10 cellular contexts compared by ENCODE assay signal in genomic region chr11:12085371-12086251, GRCh38. TPM values are rescaled to one million over a fixed set of nuclear protein-coding genes. Genes with fewer than 3 reads are reported as not detected.
DNase-seq lines count a peak whose midpoint lies in the region; ATAC-seq and TF ChIP-seq lines count a peak whose summit lies in the region.
"Had no signal": no experiment of that assay in that cellular context is flagged by ENCODE, and none has a peak within 500 bp of the region (broad histone marks: within the 10 kb centered on the region; RNA-seq: fewer than 3 reads in every experiment).

No MANE protein-coding gene starts in this region.

- intact Hi-C loops in Calu3 (cut with micrococcal nuclease; ENCODE audit: unreplicated experiment): loop anchor here (2.0 to 5.0 kb wide), 3 partner anchors 19 to 82 kb away; no protein-coding TSS in a partner anchor

- no peak for TF ChIP-seq EP300 in gastroesophageal sphincter (IDR thresholded peaks at IDR 0.05)

- H3K9me3 ChIP-seq in SJCRH30 (replicated peaks) (0 out of 2 replicates have a peak, but pooled peaks cover 3% of the 10 kb centered on the region), gastroesophageal sphincter (no peaks in the 10 kb centered on the region), skeletal muscle satellite cell (replicated peaks; ENCODE audit: low read length) (no peaks in the 10 kb centered on the region)

- H3K4me1 ChIP-seq in SJCRH30 (peaks cover 30% of the 10 kb centered on the region), gastroesophageal sphincter (peaks cover 5 to 59% (median 45%) of the 10 kb centered on the region in 3 donors), skeletal muscle satellite cell (ENCODE audit: control insufficient read depth, insufficient read depth, low read length) (peaks cover 63% of the 10 kb centered on the region)

- H3K27ac ChIP-seq in SJCRH30 (peak overlapping the region; percentile 67; the same call in 1 of the 2 replicates), gastroesophageal sphincter (peak overlapping the region; percentile 84 to 92 (median 91))

- peak overlapping the region; percentile 99 for H3K27ac Mint-ChIP-seq in Calu3 (ENCODE audit: unreplicated experiment)

- TF ChIP-seq CTCF in Calu3 (IDR thresholded peaks at IDR 0.05; ENCODE audit: unreplicated experiment) (no peak), gastroesophageal sphincter (IDR thresholded peaks at IDR 0.05) (no peak)

- H3K36me3 Mint-ChIP-seq in Calu3 (ENCODE audit: insufficient read depth, unreplicated experiment): peaks cover 37% of the 10 kb centered on the region
- H3K36me3 Mint-ChIP-seq: activated naive CD8-positive, alpha-beta T cell had no signal

- H3K27me3 ChIP-seq in SJCRH30 (no peaks in the 10 kb centered on the region), gastroesophageal sphincter (no peaks in the 10 kb centered on the region), skeletal muscle satellite cell (ENCODE audit: control insufficient read depth, insufficient read depth, low read length) (no peaks in the 10 kb centered on the region)

- no peak for DNase-seq in Calu3
- no peak for DNase-seq in SJCRH30
- no peak for DNase-seq in NCI-H69 (lab: John Stamatoyannopoulos, UW)
- no peak for DNase-seq in activated effector memory CD4-positive, alpha-beta T cell treated with Interleukin-2 at 50 U/mL for 16 hours
- DNase-seq: NCI-H2081 had no signal

- CTCF ChIA-PET in Calu3 (lab: Charles Lee): interaction anchor here (0.7 to 3.6 kb wide), 13 partner anchors 19 to 203 kb away, joined by 3 to 22 read pairs (median 6); partner anchors contain the start of gene MICAL2

- ATAC-seq in gastroesophageal sphincter (no peak), HG03565 (IDR thresholded peaks at IDR 0.05; ENCODE audit: unreplicated experiment) (no peak), GM21576 (IDR thresholded peaks at IDR 0.05; ENCODE audit: unreplicated experiment) (no peak)

- peak overlapping the region; percentile 21 for H3K4me3 Mint-ChIP-seq in Calu3 (ENCODE audit: low read depth, unreplicated experiment)
- H3K4me3 Mint-ChIP-seq: activated naive CD8-positive, alpha-beta T cell had no signal

- H3K36me3 ChIP-seq in SJCRH30: no peaks in the 10 kb centered on the region
- no peaks in the 10 kb centered on the region for H3K36me3 ChIP-seq in gastroesophageal sphincter
- no peaks in the 10 kb centered on the region for H3K36me3 ChIP-seq in skeletal muscle satellite cell (ENCODE audit: insufficient read depth, low read length)

- H3K9ac ChIP-seq in skeletal muscle satellite cell (ENCODE audit: low read depth, low read length): peak overlapping the region; percentile 93

- peaks cover 59% of the 10 kb centered on the region for H3K4me1 Mint-ChIP-seq in Calu3 (ENCODE audit: low read depth, unreplicated experiment)

- no peaks in the 10 kb centered on the region for H3K9me3 Mint-ChIP-seq in Calu3 (ENCODE audit: low read depth, unreplicated experiment)

- peak in 1 of 2 donors; percentile 19 for TF ChIP-seq POLR2A in gastroesophageal sphincter (IDR thresholded peaks at IDR 0.05)

- no peaks in the 10 kb centered on the region for H3K27me3 Mint-ChIP-seq in Calu3 (ENCODE audit: unreplicated experiment)
- H3K27me3 Mint-ChIP-seq: activated naive CD8-positive, alpha-beta T cell had no signal

- peak overlapping the region; percentile 79 for H3K4me2 ChIP-seq in skeletal muscle satellite cell (ENCODE audit: low read length)

- H3K4me3 ChIP-seq in SJCRH30 (no peak overlapping the region), gastroesophageal sphincter (no peak overlapping the region), skeletal muscle satellite cell (ENCODE audit: low read length) (peak overlapping the region; percentile 55)

- 36% methylated on average over 4 of the region's 11 CpGs; no CpG with 5 or more reads in 1 of the 2 donors for WGBS in gastroesophageal sphincter (ENCODE audit: low coverage in 1 of 2), 2 donors

- TSS peak; percentile 84 for BruUV-seq in Calu3 (replicated peaks; lab: Mats Ljungman, UMichigan)

RNA-seq across cellular contexts. Expression of gene MICAL2, which starts 24.8 kb away (rescaled TPM):
- total RNA-seq in Calu3 (2022): 191 and 202 TPM in 2 replicates
- total RNA-seq in SJCRH30 (2014; rRNA removed; shearing (Covaris generic)): 5.9 and 7.8 TPM in 2 replicates
- 100 to 1,000 TPM; 196 to 550 (median 237) TPM for total RNA-seq in gastroesophageal sphincter
- total RNA-seq in skeletal muscle satellite cell (2012; rRNA removed): 25.6 and 43.9 TPM in 2 replicates

Comparison
In these comparisons a context has a peak if more than half of its experiments do, and no peak if none do; other contexts are left out.
1. RNA of gene MICAL2, which starts 24.8 kb away (total RNA-seq): 196 to 550 TPM in gastroesophageal sphincter and 191 to 202 TPM in Calu3; 5.9 to 7.8 TPM in SJCRH30; every median in the first group is over 10 times any median in the second.